ENCODE assay signal across 10 cellular contexts in genomic region chr20:35893942-35894341, GRCh38.
DNase-seq lines count a peak whose midpoint lies in the region; ATAC-seq and TF ChIP-seq lines count a peak whose summit lies in the region.
"Had no signal": no experiment of that assay in that cellular context is flagged by ENCODE, and none has a peak within 500 bp of the region (broad histone marks: within the 10 kb centered on the region; RNA-seq: fewer than 3 reads in every experiment).

No MANE protein-coding gene starts in this region.

- 64 to 74% (median 71%) methylated on average over 3 of the region's 3 CpGs for WGBS in spleen, 5 donors

- TF ChIP-seq CTCF in spleen (IDR thresholded peaks at IDR 0.05 in 8 of 11, conservative IDR thresholded peaks at IDR 0.05 in 3 of 11), result no peak

- intact Hi-C loops in spleen (cut with DNase I; ENCODE audit: low total_unique reads), result no loop called here

- peaks cover 0 to 63% (median 4%) of the 10 kb centered on the region in 6 donors for H3K36me3 ChIP-seq in spleen

- H3K27ac ChIP-seq in spleen, result no peak overlapping the region
- H3K27ac ChIP-seq: SJSA1 had no signal

- no peaks in the 10 kb centered on the region for H3K27me3 ChIP-seq in spleen (replicated peaks in 1 of 7)
- H3K27me3 ChIP-seq: SJSA1 had no signal

- no peak overlapping the region for H3K4me3 ChIP-seq in spleen
- H3K4me3 ChIP-seq: SJSA1 had no signal

- TF ChIP-seq POLR2A in spleen (IDR thresholded peaks at IDR 0.05), result no peak

- H3K9me3 ChIP-seq in spleen, result no peaks in the 10 kb centered on the region
- H3K9me3 ChIP-seq: SJSA1 had no signal

- peaks cover 0 to 24% (median 5%) of the 10 kb centered on the region in 6 donors for H3K4me1 ChIP-seq in spleen
- H3K4me1 ChIP-seq: SJSA1 had no signal

- peak; percentile 8 for DNase-seq in stimulated activated CD4-positive, alpha-beta T cell treated with anti-CD3 and anti-CD28 coated beads, Interleukin-1b, Interleukin-23, amount 100 ng/mL, for 48 hours
- DNase-seq in stimulated activated CD4-positive, alpha-beta T cell treated with anti-CD3 and anti-CD28 coated beads, Interleukin-4, amount 100 ng/mL, for 1 hour, result no peak
- DNase-seq in spleen (no peak), GF-D8 (lab: John Stamatoyannopoulos, UW) (no peak), OCI-M2 (lab: John Stamatoyannopoulos, UW; ENCODE audit: unreplicated experiment) (no peak), NCI-H1436 (lab: John Stamatoyannopoulos, UW) (no peak)
- DNase-seq: small intestine had no signal

- ATAC-seq in GM21786 (IDR thresholded peaks at IDR 0.05; ENCODE audit: unreplicated experiment) (peak; percentile 88), HG03520 (IDR thresholded peaks at IDR 0.05; ENCODE audit: unreplicated experiment) (peak; percentile 56)
